ENCODE assay signal across 24 cellular contexts in genomic region chr17:27109346-27109745, GRCh38.
"Had no signal": no experiment of that assay in that cellular context is flagged by ENCODE, and none has a peak within 500 bp of the region (broad histone marks: within the 10 kb centered on the region; RNA-seq: fewer than 3 reads in every experiment).

No MANE protein-coding gene starts in this region.

- H3K4me3 ChIP-seq: left ventricle myocardium inferior, lung, mucosa of descending colon, ovary, right atrium auricular region, right lobe of liver, smooth muscle cell, tibial nerve, uterus had no signal

- H3K4me2 ChIP-seq: smooth muscle cell had no signal

- H3K27ac ChIP-seq: left ventricle myocardium inferior, ovary, right atrium auricular region, right lobe of liver, tibial nerve, uterus had no signal

- H3K36me3 ChIP-seq: left ventricle myocardium inferior, ovary, right atrium auricular region, right lobe of liver, tibial nerve, uterus had no signal

- ATAC-seq: mucosa of descending colon; naive thymus-derived CD4-positive, alpha-beta T cell; natural killer cell treated with Interleukin-12 subunit alpha and Interleukin-12 subunit beta and Interleukin-15 and Interleukin-18, amount 100 ng/mL, for 72 hours; right lobe of liver; stimulated activated memory B cell treated with anti-CD40 and anti-IgM and Interleukin-4, amounts not matched to agents 10 μg/mL and 1 μg/mL and 100 μg/mL, for 72 hours; stimulated activated naive CD8-positive, alpha-beta T cell treated with anti-CD3 and anti-CD28 coated beads, Interleukin-15, amount 100 ng/mL, for 72 hours had no signal

- H3K9me3 ChIP-seq: left ventricle myocardium inferior, mucosa of descending colon, ovary, right atrium auricular region, right lobe of liver, tibial nerve, uterus had no signal

- H3K27me3 ChIP-seq: ovary, right atrium auricular region, right lobe of liver, tibial nerve, uterus had no signal

- DNase-seq: hypothalamus; immature natural killer cell; kidney; left ventricle myocardium inferior; midbrain; mucosa of descending colon; naive thymus-derived CD4-positive, alpha-beta T cell; ovary; right lobe of liver; stimulated activated CD4-positive, alpha-beta T cell treated with anti-CD3 and anti-CD28 coated beads, Interleukin-1b, Interleukin-23, amount 100 ng/mL, for 48 hours; stimulated activated CD4-positive, alpha-beta T cell treated with anti-CD3 and anti-CD28 coated beads, Interleukin-2, amount 100 ng/mL, for 48 hours; stimulated activated CD4-positive, alpha-beta T cell treated with anti-CD3 and anti-CD28 coated beads, Interleukin-4, amount 100 ng/mL, for 4 hours; stimulated activated CD8-positive, alpha-beta memory T cell treated with anti-CD3 and anti-CD28 coated beads, Interleukin-4, amount 100 ng/mL, for 48 hours; stimulated activated naive CD4-positive, alpha-beta T cell treated with Interleukin-2 at 50 U/mL for 16 hours; stimulated activated naive CD8-positive, alpha-beta T cell treated with anti-CD3 and anti-CD28 coated beads, Interleukin-15, amount 100 ng/mL, for 72 hours; substantia nigra; uterus had no signal

- H3K4me1 ChIP-seq: left ventricle myocardium inferior, right atrium auricular region, right lobe of liver, tibial nerve, uterus had no signal

- FAIRE-seq: islet of Langerhans, kidney had no signal
